8 cellular contexts compared by ENCODE assay signal in genomic region chrX:9466711-9467110, GRCh38. TPM values are rescaled to one million over a fixed set of nuclear protein-coding genes. Genes with fewer than 3 reads are reported as not detected.
DNase-seq lines count a peak whose midpoint lies in the region; ATAC-seq and TF ChIP-seq lines count a peak whose summit lies in the region.

No MANE protein-coding gene starts in this region.

- H3K4me3 ChIP-seq in AG09309 (ENCODE audit: control insufficient read depth, low read depth, low read length) (peak overlapping the region; percentile 76), brain microvascular endothelial cell (ENCODE audit: low read depth, low read length) (peak overlapping the region; percentile 61)

- peaks cover 0 to 9% (median 0%) of the 10 kb centered on the region in 3 donors for H3K27me3 Mint-ChIP-seq in naive B cell

- peaks cover 33 to 64% (median 34%) of the 10 kb centered on the region in 3 donors for H3K4me1 Mint-ChIP-seq in naive B cell

- ATAC-seq in naive B cell (ENCODE audit: low read depth in 2 of 2): no peak
- no peak for ATAC-seq in GM18498 (IDR thresholded peaks at IDR 0.05; ENCODE audit: unreplicated experiment)
- ATAC-seq in sciatic nerve: no peak

- DNase-seq in AG09309 (ENCODE audit: low read depth) (no peak), HT-29 (ENCODE audit: low spot score) (peak; percentile 28), brain microvascular endothelial cell (no peak), naive B cell (no peak), NOMO-1 (lab: John Stamatoyannopoulos, UW; ENCODE audit: unreplicated experiment in 2 of 2) (no peak), foreskin melanocyte (no peak), sciatic nerve (ENCODE audit: low spot score) (no peak)

- no peaks in the 10 kb centered on the region for H3K27me3 ChIP-seq in brain microvascular endothelial cell (replicated peaks)

- H3K4me3 Mint-ChIP-seq in naive B cell: peak overlapping the region; percentile 78 to 93 (median 88)

- no peak overlapping the region for H3K27ac ChIP-seq in brain microvascular endothelial cell

- peak overlapping the region in 4 of 6 donors; percentile 41 to 88 (median 82) for H3K27ac Mint-ChIP-seq in naive B cell

- H3K9me3 Mint-ChIP-seq in naive B cell: peaks cover 0 to 5% (median 0%) of the 10 kb centered on the region in 7 donors

- intact Hi-C loops in sciatic nerve (cut with DNase I): no loop called here

- no peaks in the 10 kb centered on the region for H3K36me3 ChIP-seq in brain microvascular endothelial cell (replicated peaks)

- in situ Hi-C loops in brain microvascular endothelial cell (cut with HindIII; ENCODE audit: low pct_ligation_motif_present, low sequenced_read_pairs): no loop called here

- TF ChIP-seq CTCF in AG09309 (IDR thresholded peaks at IDR 0.05; ENCODE audit: control insufficient read depth, insufficient read depth, low read depth, low read length, missing control alignments): no peak
- TF ChIP-seq CTCF in brain microvascular endothelial cell (IDR thresholded peaks at IDR 0.05; ENCODE audit: low read depth, low read length, missing control alignments): no peak

- peaks cover 6 to 8% of the 10 kb centered on the region in 2 donors for H3K36me3 Mint-ChIP-seq in naive B cell

RNA-seq across cellular contexts. Expression of gene TBL1X, which starts 1.9 kb away (rescaled TPM):
- 10.4 and 14.1 TPM in 2 replicates for total RNA-seq in HT-29 (2014; rRNA removed; shearing (Covaris generic))
- 10 to 100 TPM; 14.0 to 26.8 (median 18.8) TPM for polyA plus RNA-seq in naive B cell (ENCODE audit: low read depth in 6 of 6)
- total RNA-seq in sciatic nerve: 27.2 TPM
